ENCODE assay signal across 20 cellular contexts in the genomic region with DNA sequence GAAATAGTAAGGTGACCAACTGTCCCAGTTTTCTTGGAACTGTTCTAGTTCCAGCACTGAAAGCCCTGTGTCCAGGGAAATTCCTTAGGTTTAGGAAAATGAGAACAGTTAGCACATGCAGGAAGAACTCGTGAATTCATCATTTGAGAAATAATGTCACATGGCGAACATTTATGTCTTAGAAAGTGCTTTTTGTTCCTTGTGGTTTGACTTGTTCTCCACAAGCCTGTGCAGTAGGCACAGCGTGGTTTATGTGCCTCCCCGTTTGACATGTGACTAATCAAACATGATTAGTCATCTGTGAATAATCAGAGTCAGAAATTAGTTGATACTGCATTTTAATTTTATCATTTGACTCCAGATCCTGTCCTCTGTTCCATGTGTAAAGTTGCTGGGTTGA.
A peak's percentile ranks its signal among the peaks of the same experiment; 100 is the strongest.
DNase-seq lines count a peak whose midpoint lies in the region; ATAC-seq, FAIRE-seq and TF ChIP-seq lines count a peak whose summit lies in the region.
"Had no signal": no experiment of that assay in that cellular context is flagged by ENCODE, and none has a peak within 500 bp of the region (broad histone marks: within the 10 kb centered on the region; RNA-seq: fewer than 3 reads in every experiment).

No MANE protein-coding gene starts in this region.

- no peaks in the 10 kb centered on the region for H3K9me1 ChIP-seq in keratinocyte (ENCODE audit: control insufficient read depth, extremely low read depth, insufficient read depth, low read length)

- peak overlapping the region; percentile 72 for H3K9ac ChIP-seq in keratinocyte (ENCODE audit: control insufficient read depth, extremely low read depth, insufficient read depth, low read length)

- H3K9me3 ChIP-seq in keratinocyte (ENCODE audit: control insufficient read depth, low read depth, low read length) = no peaks in the 10 kb centered on the region
- H3K9me3 ChIP-seq: MG63, uterus had no signal

- dilution Hi-C loops in keratinocyte (cut with MboI; ENCODE audit: extremely low pct_ligation_motif_present, low sequenced_read_pairs) = no loop called here

- no peak overlapping the region for H3K4me3 ChIP-seq in ACC112 (ENCODE audit: low read depth, low read length)
- H3K4me3 ChIP-seq in choroid plexus epithelial cell (ENCODE audit: low read depth, low read length) = no peak overlapping the region
- H3K4me3 ChIP-seq in keratinocyte (ENCODE audit: control insufficient read depth in 2 of 3, extremely low read depth in 1 of 3, insufficient read depth in 2 of 3, low read depth in 1 of 3, low read length in 3 of 3) = peak overlapping the region in 2 of 3 experiments; percentile 29 to 47
- H3K4me3 ChIP-seq: hepatocyte, MG63, uterus had no signal

- DNase-seq in M059J (ENCODE audit: low read depth) (peak; percentile 65), choroid plexus epithelial cell (ENCODE audit: low read depth) (peak; percentile 68), keratinocyte (ENCODE audit: low read depth, low spot score) (peak; percentile 81), MV-4-11 (lab: John Stamatoyannopoulos, UW) (no peak), DMS79 (lab: John Stamatoyannopoulos, UW) (no peak)
- no peak for DNase-seq in activated CD4-positive, alpha-beta T cell treated with anti-CD3 and anti-CD28 coated beads for 1 hour
- DNase-seq: activated effector memory CD4-positive, alpha-beta T cell treated with anti-CD3 and anti-CD28 coated beads, Interleukin-2, amount 50 U/mL, for 16 hours; CD8-positive, alpha-beta memory T cell; cortex of kidney; DND-41; kidney; MG63; NCI-H1694; T-helper 1 cell; uterus had no signal

- TF ChIP-seq CTCF in choroid plexus epithelial cell (conservative IDR thresholded peaks at IDR 0.05; ENCODE audit: low read depth, low read length) (no peak), keratinocyte (optimal IDR thresholded peaks at IDR 0.05 in 1 of 3, IDR thresholded peaks at IDR 0.05 in 1 of 3, conservative IDR thresholded peaks at IDR 0.05 in 1 of 3; ENCODE audit: extremely low read depth in 1 of 3, insufficient read depth in 2 of 3, low read length in 3 of 3) (no peak)

- peaks cover 19% of the 10 kb centered on the region for H3K4me1 ChIP-seq in ACC112 (ENCODE audit: control insufficient read depth, insufficient read depth, low read length, unreplicated experiment)
- peaks cover 23% of the 10 kb centered on the region for H3K4me1 ChIP-seq in keratinocyte (ENCODE audit: control insufficient read depth, extremely low read depth, insufficient read depth, low read length)
- H3K4me1 ChIP-seq: uterus had no signal

- H3K79me2 ChIP-seq in ACC112 (ENCODE audit: control insufficient read depth, insufficient read depth, low read length, unreplicated experiment) = no peaks in the 10 kb centered on the region
- no peaks in the 10 kb centered on the region for H3K79me2 ChIP-seq in keratinocyte (ENCODE audit: control insufficient read depth, insufficient read depth, low read length)
- H3K79me2 ChIP-seq: hepatocyte had no signal

- FAIRE-seq in keratinocyte (lab: Jason Lieb, UNC) = no peak
- FAIRE-seq: endothelial cell of umbilical vein, kidney had no signal

- H3K27me3 ChIP-seq in ACC112 (ENCODE audit: insufficient read depth, low read length) = no peaks in the 10 kb centered on the region
- H3K27me3 ChIP-seq in keratinocyte (ENCODE audit: control insufficient read depth, extremely low read depth, insufficient read depth, low read length) = no peaks in the 10 kb centered on the region
- H3K27me3 ChIP-seq: hepatocyte, MG63, uterus had no signal

- no peak for ATAC-seq in GM21717 (IDR thresholded peaks at IDR 0.05; ENCODE audit: unreplicated experiment)
- ATAC-seq: HCT116 had no signal

- peak overlapping the region; percentile 92 for H3K4me2 ChIP-seq in keratinocyte (ENCODE audit: control insufficient read depth, extremely low read depth, insufficient read depth, low read depth, low read length)

- H4K20me1 ChIP-seq in keratinocyte (ENCODE audit: control insufficient read depth, extremely low read depth, insufficient read depth, low read length) = no peaks in the 10 kb centered on the region

- H2AFZ ChIP-seq in ACC112 (ENCODE audit: low read length, unreplicated experiment) (no peak overlapping the region), keratinocyte (ENCODE audit: control insufficient read depth, low read length) (peak overlapping the region; percentile 39)
- H2AFZ ChIP-seq: hepatocyte had no signal

- H3K27ac ChIP-seq in ACC112 (ENCODE audit: low read depth, low read length) (peak overlapping the region; percentile 47), keratinocyte (ENCODE audit: control insufficient read depth, insufficient read depth, low read length) (peak overlapping the region; percentile 92)
- H3K27ac ChIP-seq: hepatocyte, uterus had no signal

- H3K36me3 ChIP-seq in ACC112 (ENCODE audit: insufficient read depth, low read length) (no peaks in the 10 kb centered on the region), keratinocyte (ENCODE audit: control insufficient read depth in 2 of 2, extremely low read depth in 1 of 2, insufficient read depth in 2 of 2, low read length in 2 of 2) (no peaks in the 10 kb centered on the region)
- H3K36me3 ChIP-seq: MG63, uterus had no signal

Comparison
In these comparisons a context has a peak if more than half of its experiments do, and no peak if none do; other contexts are left out.
1. H3K4me3 ChIP-seq: peak in keratinocyte (2 of 3); none in ACC112 (single experiment) and choroid plexus epithelial cell (single experiment).
2. DNase-seq: peak in M059J (single experiment), choroid plexus epithelial cell (single experiment) and keratinocyte (single experiment); none in MV-4-11 (single experiment), activated CD4-positive, alpha-beta T cell treated with anti-CD3 and anti-CD28 coated beads for 1 hour (single experiment) and DMS79 (single experiment).